22 cellular contexts compared by ENCODE assay signal in genomic region chr11:46133119-46133518, GRCh38.
"Had no signal": no experiment of that assay in that cellular context is flagged by ENCODE, and none has a peak within 500 bp of the region (broad histone marks: within the 10 kb centered on the region; RNA-seq: fewer than 3 reads in every experiment).

No MANE protein-coding gene starts in this region.

- H3K9me3 ChIP-seq: ascending aorta, SJCRH30, SK-N-SH had no signal

- H3K27ac Mint-ChIP-seq: activated CD8-positive, alpha-beta T cell treated with anti-CD3 and anti-CD28 coated beads, Interleukin-2, amount 10 ng/mL, durations not matched to agents 7 days and 5 days; activated naive CD4-positive, alpha-beta T cell treated with anti-CD3 and anti-CD28 coated beads, Interleukin-2, amount 50 U/mL, for 24 hours; brain had no signal

- H3K27ac ChIP-seq: ascending aorta, SJCRH30 had no signal

- ATAC-seq: activated CD4-positive, CD25-positive, alpha-beta regulatory T cell treated with anti-CD3 and anti-CD28 coated beads, Interleukin-2, amount 50 U/mL, for 24 hours; activated CD8-positive, alpha-beta T cell treated with anti-CD3 and anti-CD28 coated beads, Interleukin-2, amount 10 ng/mL, durations not matched to agents 7 days and 5 days had no signal

- H3K4me1 ChIP-seq: ascending aorta, SJCRH30 had no signal

- H3K36me3 Mint-ChIP-seq: activated naive CD4-positive, alpha-beta T cell treated with anti-CD3 and anti-CD28 coated beads, Interleukin-2, amount 50 U/mL, for 24 hours; brain had no signal

- H3K4me1 Mint-ChIP-seq: activated naive CD4-positive, alpha-beta T cell treated with anti-CD3 and anti-CD28 coated beads, Interleukin-2, amount 50 U/mL, for 24 hours; brain had no signal

- H3K4me2 ChIP-seq: SK-N-SH had no signal

- DNase-seq: activated CD4-positive, alpha-beta T cell treated with anti-CD3 and anti-CD28 coated beads for 4 hours; activated CD4-positive, alpha-beta T cell treated with anti-CD3 and anti-CD28 coated beads, Interleukin-2, amount 50 U/mL, for 4 hours; activated CD8-positive, alpha-beta memory T cell treated with anti-CD3 and anti-CD28 coated beads, Interleukin-2, amount 50 U/mL, for 48 hours; activated CD8-positive, alpha-beta T cell treated with anti-CD3 and anti-CD28 coated beads, Interleukin-2, amount 10 ng/mL, durations not matched to agents 7 days and 5 days; activated naive CD4-positive, alpha-beta T cell; activated T-cell treated with anti-CD3 and anti-CD28 coated beads, Interleukin-2, amount 50 U/mL, for 1 hour; amniotic stem cell; KBM-7; NCI-H1092; NCI-H1417; NCI-H1930; NCI-H2171 treated with DMSO at 0.1 percent for 48 hours; NCI-H226; NCI-H526; NCI-H82; SJCRH30; SK-N-SH; T-helper 1 cell had no signal

- H3K9me3 Mint-ChIP-seq: activated naive CD4-positive, alpha-beta T cell treated with anti-CD3 and anti-CD28 coated beads, Interleukin-2, amount 50 U/mL, for 24 hours; brain had no signal

- H3K4me3 Mint-ChIP-seq: activated CD8-positive, alpha-beta T cell treated with anti-CD3 and anti-CD28 coated beads, Interleukin-2, amount 10 ng/mL, durations not matched to agents 7 days and 5 days; activated naive CD4-positive, alpha-beta T cell treated with anti-CD3 and anti-CD28 coated beads, Interleukin-2, amount 50 U/mL, for 24 hours; brain had no signal

- H3K27me3 Mint-ChIP-seq: activated naive CD4-positive, alpha-beta T cell treated with anti-CD3 and anti-CD28 coated beads, Interleukin-2, amount 50 U/mL, for 24 hours had no signal

- H3K4me3 ChIP-seq: ascending aorta, SJCRH30 had no signal

- H3K27me3 ChIP-seq: ascending aorta had no signal

- H3K36me3 ChIP-seq: ascending aorta, SJCRH30 had no signal

- H3K9ac ChIP-seq: SK-N-SH had no signal
